ENCODE assay signal across 12 cellular contexts in genomic region chr2:144402282-144402681, GRCh38.
DNase-seq lines count a peak whose midpoint lies in the region; ATAC-seq and TF ChIP-seq lines count a peak whose summit lies in the region.
"Had no signal": no experiment of that assay in that cellular context is flagged by ENCODE, and none has a peak within 500 bp of the region (broad histone marks: within the 10 kb centered on the region; RNA-seq: fewer than 3 reads in every experiment).

No MANE protein-coding gene starts in this region.

- no peak for TF ChIP-seq CTCF in heart left ventricle (IDR thresholded peaks at IDR 0.05)

- H3K4me1 ChIP-seq in SJCRH30, result peaks cover 46% of the 10 kb centered on the region
- peaks cover 0 to 45% (median 17%) of the 10 kb centered on the region in 12 donors for H3K4me1 ChIP-seq in heart left ventricle
- H3K4me1 ChIP-seq: uterus had no signal

- 58 to 72% (median 66%) methylated on average over 6 of the region's 6 CpGs for WGBS in heart left ventricle, 4 donors

- H3K9me3 ChIP-seq in SJCRH30 (replicated peaks) (no peaks in the 10 kb centered on the region), heart left ventricle (no peaks in the 10 kb centered on the region)
- H3K9me3 ChIP-seq: uterus had no signal

- peak overlapping the region; percentile 45 for H3K4me3 ChIP-seq in SJCRH30
- no peak overlapping the region for H3K4me3 ChIP-seq in heart left ventricle
- H3K4me3 ChIP-seq: uterus had no signal

- H3K27me3 ChIP-seq in SJCRH30 (no peaks in the 10 kb centered on the region; the same call in 1 of the 2 replicates), heart left ventricle (no peaks in the 10 kb centered on the region)
- H3K27me3 ChIP-seq: uterus had no signal

- no peak for TF ChIP-seq POLR2A in heart left ventricle (IDR thresholded peaks at IDR 0.05)

- intact Hi-C loops in heart left ventricle (cut with DNase I), result loop anchor here in 1 of 10 donors (10.0 kb wide), 1 partner anchor 113 kb away; no protein-coding TSS in a partner anchor

- peak in 2 of 4 donors; percentile 44 to 48 for ATAC-seq in heart left ventricle
- no peak for ATAC-seq in GM18517 (IDR thresholded peaks at IDR 0.05; ENCODE audit: unreplicated experiment)
- ATAC-seq in GM18907 (IDR thresholded peaks at IDR 0.05; ENCODE audit: unreplicated experiment), result no peak
- ATAC-seq: HCT116 had no signal

- peaks cover 56% of the 10 kb centered on the region for H3K36me3 ChIP-seq in SJCRH30
- H3K36me3 ChIP-seq in heart left ventricle, result peaks cover 0 to 98% (median 62%) of the 10 kb centered on the region in 9 donors
- H3K36me3 ChIP-seq: uterus had no signal

- H3K27ac ChIP-seq in SJCRH30, result peak overlapping the region; percentile 81
- peak overlapping the region in 7 of 12 donors; percentile 0 to 42 (median 11) for H3K27ac ChIP-seq in heart left ventricle
- H3K27ac ChIP-seq: RWPE1 had no signal

- peak; percentile 74 for DNase-seq in DMS 273 treated with DMSO at 0.1 percent for 48 hours (lab: John Stamatoyannopoulos, UW)
- peak; percentile 96 to 99 for DNase-seq in SJCRH30
- DNase-seq in heart left ventricle, result peak in 2 of 5 donors; percentile 33 to 47
- DNase-seq in occipital lobe (lab: John Stamatoyannopoulos, UW), result peak; percentile 40
- no peak for DNase-seq in NCI-H226
- no peak for DNase-seq in NCI-H1436 treated with DMSO at 0.1 percent for 48 hours (lab: John Stamatoyannopoulos, UW)
- DNase-seq: NCI-H1105 treated with DMSO at 0.1 percent for 48 hours, uterus had no signal

Comparison
In these comparisons a context has a peak if more than half of its experiments do, and no peak if none do; other contexts are left out.
1. DNase-seq: peak in DMS 273 treated with DMSO at 0.1 percent for 48 hours (single experiment), SJCRH30 (2 of 2) and occipital lobe (single experiment); none in NCI-H226 (single experiment) and NCI-H1436 treated with DMSO at 0.1 percent for 48 hours (single experiment).